ENCODE assay signal across 10 cellular contexts in the genomic region with DNA sequence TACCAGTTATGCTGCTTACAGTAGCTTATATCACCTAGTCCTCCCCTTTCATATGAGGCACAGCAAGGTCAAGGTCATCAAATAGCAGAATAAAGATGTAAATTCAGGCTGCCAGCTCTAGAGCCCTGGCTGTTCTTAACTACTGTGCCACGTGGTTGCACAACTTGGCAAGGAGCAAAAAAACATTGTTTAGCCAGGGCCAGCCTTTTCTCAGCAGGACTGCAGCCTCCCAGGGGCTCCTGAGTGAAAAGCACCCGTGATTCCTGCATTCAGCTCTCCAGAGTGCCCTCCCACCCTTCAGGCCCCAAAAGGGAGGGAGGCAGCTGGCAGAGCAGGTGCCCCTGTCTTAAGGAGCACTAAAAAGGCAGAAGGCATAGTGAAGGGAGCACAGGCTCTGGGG. TPM values are rescaled to one million over a fixed set of nuclear protein-coding genes. Genes with fewer than 3 reads are reported as not detected.
DNase-seq lines count a peak whose midpoint lies in the region; ATAC-seq and TF ChIP-seq lines count a peak whose summit lies in the region.
"Had no signal": no experiment of that assay in that cellular context is flagged by ENCODE, and none has a peak within 500 bp of the region (broad histone marks: within the 10 kb centered on the region; RNA-seq: fewer than 3 reads in every experiment).

No MANE protein-coding gene starts in this region.

- ATAC-seq in Right ventricle myocardium inferior (peak; percentile 72), right lobe of liver (peak; percentile 52 to 91 (median 82)), GM18858 (IDR thresholded peaks at IDR 0.05; ENCODE audit: unreplicated experiment) (no peak)

- DNase-seq in Right ventricle myocardium inferior (ENCODE audit: missing footprints) (no peak), cardiac septum (ENCODE audit: low spot score) (no peak), cerebellum (ENCODE audit: low spot score) (peak; percentile 26), right lobe of liver (peak in 2 of 3 donors; percentile 61 to 71), KG1 (lab: John Stamatoyannopoulos, UW) (no peak)
- no peak for DNase-seq in activated CD8-positive, alpha-beta memory T cell treated with anti-CD3 and anti-CD28 coated beads, Interleukin-2, amount 50 U/mL, for 48 hours
- DNase-seq in activated naive CD4-positive, alpha-beta T cell treated with anti-CD3 and anti-CD28 coated beads, Interleukin-2, amount 50 U/mL, for 16 hours, result no peak
- DNase-seq: NCI-H187 treated with DMSO at 0.1 percent for 48 hours; stimulated activated CD4-positive, alpha-beta T cell treated with anti-CD3 and anti-CD28 coated beads, Interleukin-4, amount 100 ng/mL, for 4 hours had no signal

- no peak for TF ChIP-seq POLR2A in right lobe of liver (IDR thresholded peaks at IDR 0.05)

- peaks cover 0 to 10% (median 4%) of the 10 kb centered on the region in 4 donors for H3K4me1 ChIP-seq in right lobe of liver

- no peak overlapping the region for H3K4me3 ChIP-seq in right lobe of liver

- H3K9me3 ChIP-seq in right lobe of liver, result no peaks in the 10 kb centered on the region

- 28% methylated on average over 2 of the region's 2 CpGs for WGBS in right lobe of liver (ENCODE audit: insufficient coverage, low coverage, low lambda C conversion rate, missing lambda C conversion rate)

- peaks cover 0 to 86% (median 29%) of the 10 kb centered on the region in 4 donors for H3K36me3 ChIP-seq in right lobe of liver

- no peak for TF ChIP-seq CTCF in right lobe of liver (IDR thresholded peaks at IDR 0.05)

- no peaks in the 10 kb centered on the region for H3K27me3 ChIP-seq in right lobe of liver

- intact Hi-C loops in Right ventricle myocardium inferior (cut with DNase I), result loop anchor here (1.0 kb wide), 1 partner anchor 31 kb away; the partner anchor contains the start of gene TM9SF3
- intact Hi-C loops in cardiac septum (cut with DNase I), result loop anchor here (10.0 kb wide), 1 partner anchor 224 kb away; no protein-coding TSS in a partner anchor
- intact Hi-C loops in right lobe of liver (cut with DNase I), result no loop called here

- H3K27ac ChIP-seq in right lobe of liver, result no peak overlapping the region

RNA-seq across cellular contexts. Expression of gene TM9SF3, which starts 31.8 kb away (rescaled TPM):
- total RNA-seq in Right ventricle myocardium inferior, result 65.9 TPM
- total RNA-seq in cardiac septum, result 76.1 TPM
- total RNA-seq in cerebellum, result 94.0 TPM
- 10 to 100 TPM; 45.0 to 96.6 (median 71.8) TPM for total RNA-seq in right lobe of liver

Comparison
In these comparisons a context has a peak if more than half of its experiments do, and no peak if none do; other contexts are left out.
1. DNase-seq: peak in cerebellum (single experiment) and right lobe of liver (2 of 3); none in Right ventricle myocardium inferior (single experiment), cardiac septum (single experiment), activated CD8-positive, alpha-beta memory T cell treated with anti-CD3 and anti-CD28 coated beads, Interleukin-2, amount 50 U/mL, for 48 hours (single experiment), KG1 (single experiment) and activated naive CD4-positive, alpha-beta T cell treated with anti-CD3 and anti-CD28 coated beads, Interleukin-2, amount 50 U/mL, for 16 hours (single experiment).
2. intact Hi-C loops: an anchor here in Right ventricle myocardium inferior (1.0 kb wide) and cardiac septum (10.0 kb wide); none called in right lobe of liver.